24 cellular contexts compared by ENCODE assay signal in genomic region chr20:55882922-55883321, GRCh38.
"Had no signal": no experiment of that assay in that cellular context is flagged by ENCODE, and none has a peak within 500 bp of the region (broad histone marks: within the 10 kb centered on the region; RNA-seq: fewer than 3 reads in every experiment).

No MANE protein-coding gene starts in this region.

- H3K4me3 ChIP-seq: adrenal gland, ascending aorta, dorsolateral prefrontal cortex, gastroesophageal sphincter, sigmoid colon, thoracic aorta, upper lobe of left lung had no signal

- H3K4me1 ChIP-seq: adrenal gland, ascending aorta, gastroesophageal sphincter, upper lobe of left lung had no signal

- H3K27me3 ChIP-seq: adrenal gland, ascending aorta, brain microvascular endothelial cell, gastroesophageal sphincter, sigmoid colon, upper lobe of left lung had no signal

- H3K9me3 ChIP-seq: adrenal gland, ascending aorta, gastroesophageal sphincter, sigmoid colon, thoracic aorta, upper lobe of left lung had no signal

- ATAC-seq: activated CD4-positive, alpha-beta T cell treated with anti-CD3 and anti-CD28 coated beads for 36 hours; activated T-cell treated with anti-CD3 and anti-CD28 coated beads, Interleukin-2, amount 50 U/mL, for 4 hours; effector memory CD8-positive, alpha-beta T cell; gastroesophageal sphincter; naive thymus-derived CD4-positive, alpha-beta T cell had no signal

- DNase-seq: activated B cell treated with CpG ODN at 0.5 μM for 24 hours; activated CD4-positive, alpha-beta T cell treated with anti-CD3 and anti-CD28 coated beads for 36 hours; activated CD4-positive, alpha-beta T cell treated with anti-CD3 and anti-CD28 coated beads, Interleukin-2, amount 50 U/mL, for 4 hours; activated CD8-positive, alpha-beta memory T cell treated with anti-CD3 and anti-CD28 coated beads for 24 hours; activated CD8-positive, alpha-beta memory T cell treated with anti-CD3 and anti-CD28 coated beads, Interleukin-2, amount 50 U/mL, for 48 hours; activated naive CD4-positive, alpha-beta T cell; activated T-cell treated with anti-CD3 and anti-CD28 coated beads, Interleukin-2, amount 50 U/mL, for 4 hours; adrenal gland; brain microvascular endothelial cell; caudate nucleus; dorsolateral prefrontal cortex; effector memory CD8-positive, alpha-beta T cell; head of caudate nucleus; naive thymus-derived CD4-positive, alpha-beta T cell; occipital lobe; sigmoid colon; stimulated activated CD4-positive, alpha-beta T cell treated with anti-CD3 and anti-CD28 coated beads, Interleukin-2, amount 100 ng/mL, for 48 hours; stimulated activated naive CD4-positive, alpha-beta T cell treated with Interleukin-2 at 50 U/mL for 16 hours; T-helper 1 cell; T1000; upper lobe of left lung had no signal

- H3K36me3 ChIP-seq: adrenal gland, ascending aorta, brain microvascular endothelial cell, gastroesophageal sphincter, sigmoid colon, thoracic aorta, upper lobe of left lung had no signal
